In the genomic region with DNA sequence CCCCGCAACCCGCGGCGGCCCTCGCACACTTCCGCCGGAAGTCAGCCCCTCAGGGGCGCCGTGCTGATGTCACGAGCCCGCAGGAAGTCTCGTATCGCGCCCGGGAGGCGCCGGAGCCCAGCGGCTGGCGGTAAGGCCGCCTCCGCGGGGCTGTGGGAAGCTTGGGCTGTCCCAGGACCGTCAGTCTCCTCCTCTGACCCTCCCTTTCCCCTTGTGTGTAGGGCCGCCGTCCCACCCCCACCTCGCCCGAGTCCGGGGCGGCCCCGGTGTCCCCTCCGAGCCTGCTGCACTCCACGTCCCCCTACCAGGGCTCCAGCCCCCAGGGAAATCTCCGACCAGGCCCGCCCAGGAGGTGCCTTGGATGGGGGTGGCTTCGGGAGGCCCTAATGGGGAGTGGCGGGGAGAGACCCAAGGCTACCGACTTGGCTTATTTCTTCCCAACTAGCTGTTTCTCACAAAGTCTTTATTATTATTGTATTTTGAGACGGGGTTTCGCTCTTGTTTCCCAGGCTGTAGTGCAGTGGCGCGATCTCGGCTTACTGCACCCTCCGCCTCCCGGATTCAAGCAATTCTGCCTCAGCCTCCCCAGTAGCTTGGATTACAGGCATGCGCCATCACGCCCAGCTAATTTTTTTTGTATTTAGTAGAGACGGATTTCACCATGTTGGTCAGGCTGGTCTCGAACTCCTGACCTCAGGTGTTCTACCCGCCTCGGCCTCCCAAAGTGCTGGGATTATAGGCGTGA, we compare ENCODE assay signal across 1 cellular context.
A peak's percentile ranks its signal among the peaks of the same experiment; 100 is the strongest.
TF ChIP-seq lines count a peak whose summit lies in the region.

TSS of gene ZDHHC4 (plus strand) at position 86 of the 745 bp plus-strand sequence. CDS start 3,108 bp downstream, outside the sequence.

TF ChIP-seq in HepG2, 621 proteins besides CTCF, POLR2A, EP300 and RAD21 (continued from another document and continues in another):
- TF ChIP-seq ZNF512 (CRISPR knock-in tag; IDR thresholded peaks at IDR 0.05), result no peak
- peak; percentile 45; the same call in 1 of the 2 replicates for TF ChIP-seq NKX3-1 (CRISPR knock-in tag; IDR thresholded peaks at IDR 0.05)
- TF ChIP-seq ZNF383 (CRISPR knock-in tag; IDR thresholded peaks at IDR 0.05; ENCODE audit: borderline replicate concordance), result no peak
- no peak for TF ChIP-seq NBN (conservative IDR thresholded peaks at IDR 0.05)
- peak; percentile 42; the same call in 1 of the 2 replicates for TF ChIP-seq ZNF891 (CRISPR knock-in tag; IDR thresholded peaks at IDR 0.05)
- TF ChIP-seq FOXC1 (CRISPR knock-in tag; IDR thresholded peaks at IDR 0.05; ENCODE audit: borderline replicate concordance), result 0 out of 2 replicates have a peak, but pooled peaks have one; percentile 35
- 0 out of 2 replicates have a peak, but pooled peaks have one; percentile 45 for TF ChIP-seq ZNF816 (CRISPR knock-in tag; IDR thresholded peaks at IDR 0.05; ENCODE audit: borderline replicate concordance)
- peak; percentile 50 for TF ChIP-seq JARID2 (CRISPR knock-in tag; IDR thresholded peaks at IDR 0.05; ENCODE audit: insufficient replicate concordance)
- peak; percentile 87 for TF ChIP-seq ZNF687 (CRISPR knock-in tag; IDR thresholded peaks at IDR 0.05)
- TF ChIP-seq MIER3 (CRISPR knock-in tag; IDR thresholded peaks at IDR 0.05; ENCODE audit: borderline replicate concordance), result peak; percentile 44; the same call in 1 of the 2 replicates
- TF ChIP-seq, protein P1, sequence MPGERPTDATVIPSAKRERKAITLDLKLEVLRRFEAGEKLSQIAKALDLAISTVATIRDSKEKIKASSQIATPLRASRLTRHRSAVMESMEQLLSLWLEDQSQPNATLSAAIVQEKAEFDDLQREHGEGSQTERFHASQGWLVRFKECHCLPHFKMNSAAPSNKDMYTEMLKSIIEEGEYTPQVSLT (CRISPR knock-in tag; IDR thresholded peaks at IDR 0.05; ENCODE audit: borderline replicate concordance, low read depth), result no peak
- TF ChIP-seq, protein P2, sequence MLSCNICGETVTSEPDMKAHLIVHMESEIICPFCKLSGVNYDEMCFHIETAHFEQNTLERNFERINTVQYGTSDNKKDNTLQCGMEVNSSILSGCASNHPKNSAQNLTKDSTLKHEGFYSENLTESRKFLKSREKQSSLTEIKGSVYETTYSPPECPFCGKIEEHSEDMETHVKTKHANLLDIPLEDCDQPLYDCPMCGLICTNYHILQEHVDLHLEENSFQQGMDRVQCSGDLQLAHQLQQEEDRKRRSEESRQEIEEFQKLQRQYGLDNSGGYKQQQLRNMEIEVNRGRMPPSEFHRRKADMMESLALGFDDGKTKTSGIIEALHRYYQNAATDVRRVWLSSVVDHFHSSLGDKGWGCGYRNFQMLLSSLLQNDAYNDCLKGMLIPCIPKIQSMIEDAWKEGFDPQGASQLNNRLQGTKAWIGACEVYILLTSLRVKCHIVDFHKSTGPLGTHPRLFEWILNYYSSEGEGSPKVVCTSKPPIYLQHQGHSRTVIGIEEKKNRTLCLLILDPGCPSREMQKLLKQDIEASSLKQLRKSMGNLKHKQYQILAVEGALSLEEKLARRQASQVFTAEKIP (CRISPR knock-in tag; IDR thresholded peaks at IDR 0.05; ENCODE audit: borderline replicate concordance), result no peak
- peak; percentile 85 for TF ChIP-seq FOXO1 (CRISPR knock-in tag; IDR thresholded peaks at IDR 0.05)
- no peak for TF ChIP-seq PHF5A (CRISPR knock-in tag; IDR thresholded peaks at IDR 0.05; ENCODE audit: low read depth, unreplicated experiment)
- no peak for TF ChIP-seq ZZZ3 (CRISPR knock-in tag; IDR thresholded peaks at IDR 0.05; ENCODE audit: borderline replicate concordance)
- TF ChIP-seq ZNF547 (CRISPR knock-in tag; IDR thresholded peaks at IDR 0.05), result no peak; the same call in 1 of the 2 replicates
- TF ChIP-seq, protein P3, sequence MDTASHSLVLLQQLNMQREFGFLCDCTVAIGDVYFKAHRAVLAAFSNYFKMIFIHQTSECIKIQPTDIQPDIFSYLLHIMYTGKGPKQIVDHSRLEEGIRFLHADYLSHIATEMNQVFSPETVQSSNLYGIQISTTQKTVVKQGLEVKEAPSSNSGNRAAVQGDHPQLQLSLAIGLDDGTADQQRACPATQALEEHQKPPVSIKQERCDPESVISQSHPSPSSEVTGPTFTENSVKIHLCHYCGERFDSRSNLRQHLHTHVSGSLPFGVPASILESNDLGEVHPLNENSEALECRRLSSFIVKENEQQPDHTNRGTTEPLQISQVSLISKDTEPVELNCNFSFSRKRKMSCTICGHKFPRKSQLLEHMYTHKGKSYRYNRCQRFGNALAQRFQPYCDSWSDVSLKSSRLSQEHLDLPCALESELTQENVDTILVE (CRISPR knock-in tag; IDR thresholded peaks at IDR 0.05), result peak; percentile 52
- peak; percentile 87 for TF ChIP-seq TFE3 (CRISPR knock-in tag; IDR thresholded peaks at IDR 0.05)
- TF ChIP-seq HHEX (CRISPR knock-in tag; IDR thresholded peaks at IDR 0.05), result no peak
- TF ChIP-seq, protein P4, sequence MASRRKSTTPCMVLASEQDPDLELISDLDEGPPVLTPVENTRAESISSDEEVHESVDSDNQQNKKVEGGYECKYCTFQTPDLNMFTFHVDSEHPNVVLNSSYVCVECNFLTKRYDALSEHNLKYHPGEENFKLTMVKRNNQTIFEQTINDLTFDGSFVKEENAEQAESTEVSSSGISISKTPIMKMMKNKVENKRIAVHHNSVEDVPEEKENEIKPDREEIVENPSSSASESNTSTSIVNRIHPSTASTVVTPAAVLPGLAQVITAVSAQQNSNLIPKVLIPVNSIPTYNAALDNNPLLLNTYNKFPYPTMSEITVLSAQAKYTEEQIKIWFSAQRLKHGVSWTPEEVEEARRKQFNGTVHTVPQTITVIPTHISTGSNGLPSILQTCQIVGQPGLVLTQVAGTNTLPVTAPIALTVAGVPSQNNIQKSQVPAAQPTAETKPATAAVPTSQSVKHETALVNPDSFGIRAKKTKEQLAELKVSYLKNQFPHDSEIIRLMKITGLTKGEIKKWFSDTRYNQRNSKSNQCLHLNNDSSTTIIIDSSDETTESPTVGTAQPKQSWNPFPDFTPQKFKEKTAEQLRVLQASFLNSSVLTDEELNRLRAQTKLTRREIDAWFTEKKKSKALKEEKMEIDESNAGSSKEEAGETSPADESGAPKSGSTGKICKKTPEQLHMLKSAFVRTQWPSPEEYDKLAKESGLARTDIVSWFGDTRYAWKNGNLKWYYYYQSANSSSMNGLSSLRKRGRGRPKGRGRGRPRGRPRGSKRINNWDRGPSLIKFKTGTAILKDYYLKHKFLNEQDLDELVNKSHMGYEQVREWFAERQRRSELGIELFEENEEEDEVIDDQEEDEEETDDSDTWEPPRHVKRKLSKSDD (CRISPR knock-in tag; IDR thresholded peaks at IDR 0.05; ENCODE audit: low read depth), result 0 out of 2 replicates have a peak, but pooled peaks have one; percentile 42
- TF ChIP-seq TCF7 (IDR thresholded peaks at IDR 0.05; ENCODE audit: low read depth), result no peak
- peak; percentile 59; the same call in 1 of the 2 replicates for TF ChIP-seq HOXD1 (CRISPR knock-in tag; IDR thresholded peaks at IDR 0.05)
- TF ChIP-seq U2AF1 (optimal IDR thresholded peaks at IDR 0.05; ENCODE audit: low read depth, low read length), result no peak
- TF ChIP-seq RFXAP (CRISPR knock-in tag; IDR thresholded peaks at IDR 0.05; ENCODE audit: borderline replicate concordance), result no peak; the same call in 1 of the 2 replicates
- TF ChIP-seq, protein P5, sequence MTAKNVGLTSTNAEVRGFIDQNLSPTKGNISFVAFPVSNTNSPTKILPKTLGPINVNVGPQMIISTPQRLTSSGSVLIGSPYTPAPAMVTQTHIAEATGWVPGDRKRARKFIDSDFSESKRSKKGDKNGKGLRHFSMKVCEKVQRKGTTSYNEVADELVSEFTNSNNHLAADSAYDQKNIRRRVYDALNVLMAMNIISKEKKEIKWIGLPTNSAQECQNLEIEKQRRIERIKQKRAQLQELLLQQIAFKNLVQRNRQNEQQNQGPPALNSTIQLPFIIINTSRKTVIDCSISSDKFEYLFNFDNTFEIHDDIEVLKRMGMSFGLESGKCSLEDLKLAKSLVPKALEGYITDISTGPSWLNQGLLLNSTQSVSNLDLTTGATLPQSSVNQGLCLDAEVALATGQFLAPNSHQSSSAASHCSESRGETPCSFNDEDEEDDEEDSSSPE (CRISPR knock-in tag; IDR thresholded peaks at IDR 0.05), result peak; percentile 81
- TF ChIP-seq ZNF670 (CRISPR knock-in tag; IDR thresholded peaks at IDR 0.05; ENCODE audit: borderline replicate concordance), result peak; percentile 69
- peak; percentile 78 for TF ChIP-seq MYC (CRISPR knock-in tag; IDR thresholded peaks at IDR 0.05; ENCODE audit: borderline replicate concordance)
- peak; percentile 76; the same call in 1 of the 2 replicates for TF ChIP-seq ATF2 (CRISPR knock-in tag; IDR thresholded peaks at IDR 0.05)
- no peak for TF ChIP-seq NFIB (CRISPR knock-in tag; IDR thresholded peaks at IDR 0.05; ENCODE audit: borderline replicate concordance)
- no peak for TF ChIP-seq ZNF468 (CRISPR knock-in tag; IDR thresholded peaks at IDR 0.05)
- TF ChIP-seq, protein P6, sequence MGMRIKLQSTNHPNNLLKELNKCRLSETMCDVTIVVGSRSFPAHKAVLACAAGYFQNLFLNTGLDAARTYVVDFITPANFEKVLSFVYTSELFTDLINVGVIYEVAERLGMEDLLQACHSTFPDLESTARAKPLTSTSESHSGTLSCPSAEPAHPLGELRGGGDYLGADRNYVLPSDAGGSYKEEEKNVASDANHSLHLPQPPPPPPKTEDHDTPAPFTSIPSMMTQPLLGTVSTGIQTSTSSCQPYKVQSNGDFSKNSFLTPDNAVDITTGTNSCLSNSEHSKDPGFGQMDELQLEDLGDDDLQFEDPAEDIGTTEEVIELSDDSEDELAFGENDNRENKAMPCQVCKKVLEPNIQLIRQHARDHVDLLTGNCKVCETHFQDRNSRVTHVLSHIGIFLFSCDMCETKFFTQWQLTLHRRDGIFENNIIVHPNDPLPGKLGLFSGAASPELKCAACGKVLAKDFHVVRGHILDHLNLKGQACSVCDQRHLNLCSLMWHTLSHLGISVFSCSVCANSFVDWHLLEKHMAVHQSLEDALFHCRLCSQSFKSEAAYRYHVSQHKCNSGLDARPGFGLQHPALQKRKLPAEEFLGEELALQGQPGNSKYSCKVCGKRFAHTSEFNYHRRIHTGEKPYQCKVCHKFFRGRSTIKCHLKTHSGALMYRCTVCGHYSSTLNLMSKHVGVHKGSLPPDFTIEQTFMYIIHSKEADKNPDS (CRISPR knock-in tag; IDR thresholded peaks at IDR 0.05), result no peak
- 0 out of 2 replicates have a peak, but pooled peaks have one; percentile 19 for TF ChIP-seq JUN (CRISPR knock-in tag; IDR thresholded peaks at IDR 0.05)
- TF ChIP-seq ZNF496 (CRISPR knock-in tag; IDR thresholded peaks at IDR 0.05; ENCODE audit: insufficient replicate concordance), result no peak
- no peak for TF ChIP-seq ZNF672 (CRISPR knock-in tag; IDR thresholded peaks at IDR 0.05)
- TF ChIP-seq ZNF34 (CRISPR knock-in tag; IDR thresholded peaks at IDR 0.05; ENCODE audit: borderline replicate concordance), result no peak; the same call in 1 of the 2 replicates
- TF ChIP-seq ZKSCAN8 (CRISPR knock-in tag; IDR thresholded peaks at IDR 0.05; ENCODE audit: borderline replicate concordance), result no peak
- TF ChIP-seq HMG20B (CRISPR knock-in tag; conservative IDR thresholded peaks at IDR 0.05), result no peak; the same call in 1 of the 2 replicates
